ENCODE assay signal across 9 cellular contexts in genomic region chr5:149616727-149617284, GRCh38. TPM values are rescaled to one million over a fixed set of nuclear protein-coding genes. Genes with fewer than 3 reads are reported as not detected.
A peak's percentile ranks its signal among the peaks of the same experiment; 100 is the strongest.
DNase-seq lines count a peak whose midpoint lies in the region; ATAC-seq and TF ChIP-seq lines count a peak whose summit lies in the region.
"Had no signal": no experiment of that assay in that cellular context is flagged by ENCODE, and none has a peak within 500 bp of the region (broad histone marks: within the 10 kb centered on the region; RNA-seq: fewer than 3 reads in every experiment).

No MANE protein-coding gene starts in this region.

- intact Hi-C loops in activated CD8-positive, alpha-beta T cell treated with anti-CD3 and anti-CD28 coated beads for 36 hours (cut with micrococcal nuclease) = no loop called here
- intact Hi-C loops in left ventricle myocardium superior (cut with micrococcal nuclease) = no loop called here

- TF ChIP-seq CTCF in activated CD8-positive, alpha-beta T cell treated with anti-CD3 and anti-CD28 coated beads for 36 hours (IDR thresholded peaks at IDR 0.05) = no peak

- no peak overlapping the region for H3K4me3 Mint-ChIP-seq in activated CD8-positive, alpha-beta T cell treated with anti-CD3 and anti-CD28 coated beads for 36 hours
- H3K4me3 Mint-ChIP-seq in activated CD8-positive, alpha-beta T cell treated with anti-CD3 and anti-CD28 coated beads, Interleukin-2, amount 10 ng/mL, durations not matched to agents 7 days and 5 days = no peak overlapping the region
- H3K4me3 Mint-ChIP-seq in stimulated activated memory B cell treated with anti-CD40 and anti-IgM and Interleukin-4, amounts not matched to agents 10 μg/mL and 1 μg/mL and 100 μg/mL, for 72 hours = no peak overlapping the region

- peaks cover 7% of the 10 kb centered on the region for H3K4me1 Mint-ChIP-seq in activated CD8-positive, alpha-beta T cell treated with anti-CD3 and anti-CD28 coated beads for 36 hours (ENCODE audit: low read depth)
- H3K4me1 Mint-ChIP-seq in activated CD8-positive, alpha-beta T cell treated with anti-CD3 and anti-CD28 coated beads, Interleukin-2, amount 10 ng/mL, durations not matched to agents 7 days and 5 days (ENCODE audit: low read depth) = peaks cover 11% of the 10 kb centered on the region
- peaks cover 38% of the 10 kb centered on the region for H3K4me1 Mint-ChIP-seq in stimulated activated memory B cell treated with anti-CD40 and anti-IgM and Interleukin-4, amounts not matched to agents 10 μg/mL and 1 μg/mL and 100 μg/mL, for 72 hours

- CTCF ChIA-PET in activated CD8-positive, alpha-beta T cell treated with anti-CD3 and anti-CD28 coated beads for 36 hours (lab: Charles Lee) = interaction anchor here (0.9 to 3.0 kb wide), 9 partner anchors 12 to 374 kb away, joined by 3 to 11 read pairs (median 4); partner anchors contain the start of gene ARHGEF37
- CTCF ChIA-PET in activated CD8-positive, alpha-beta T cell treated with anti-CD3 and anti-CD28 coated beads, Interleukin-2, amount 10 ng/mL, durations not matched to agents 7 days and 5 days (lab: Charles Lee) = interaction anchor here (1.1 to 2.1 kb wide), 4 partner anchors 37 to 222 kb away, joined by 3 to 8 read pairs (median 5); no protein-coding TSS in a partner anchor

- ATAC-seq in activated CD8-positive, alpha-beta T cell treated with anti-CD3 and anti-CD28 coated beads for 36 hours = peak; percentile 86
- ATAC-seq in activated CD8-positive, alpha-beta T cell treated with anti-CD3 and anti-CD28 coated beads, Interleukin-2, amount 10 ng/mL, durations not matched to agents 7 days and 5 days = no peak
- peak; percentile 62 for ATAC-seq in GM21528 (IDR thresholded peaks at IDR 0.05; ENCODE audit: low FRiP score, unreplicated experiment)
- peak; percentile 67 for ATAC-seq in HG03439 (IDR thresholded peaks at IDR 0.05; ENCODE audit: unreplicated experiment)
- ATAC-seq in stimulated activated memory B cell treated with anti-CD40 and anti-IgM and Interleukin-4, amounts not matched to agents 10 μg/mL and 1 μg/mL and 100 μg/mL, for 72 hours = peak; percentile 77
- no peak for ATAC-seq in left ventricle myocardium superior

- no peaks in the 10 kb centered on the region for H3K9me3 Mint-ChIP-seq in activated CD8-positive, alpha-beta T cell treated with anti-CD3 and anti-CD28 coated beads for 36 hours
- no peaks in the 10 kb centered on the region for H3K9me3 Mint-ChIP-seq in activated CD8-positive, alpha-beta T cell treated with anti-CD3 and anti-CD28 coated beads, Interleukin-2, amount 10 ng/mL, durations not matched to agents 7 days and 5 days (ENCODE audit: insufficient read depth)
- no peaks in the 10 kb centered on the region for H3K9me3 Mint-ChIP-seq in stimulated activated memory B cell treated with anti-CD40 and anti-IgM and Interleukin-4, amounts not matched to agents 10 μg/mL and 1 μg/mL and 100 μg/mL, for 72 hours

- H3K36me3 Mint-ChIP-seq in activated CD8-positive, alpha-beta T cell treated with anti-CD3 and anti-CD28 coated beads for 36 hours (ENCODE audit: low read depth) = no peaks in the 10 kb centered on the region
- H3K36me3 Mint-ChIP-seq in activated CD8-positive, alpha-beta T cell treated with anti-CD3 and anti-CD28 coated beads, Interleukin-2, amount 10 ng/mL, durations not matched to agents 7 days and 5 days (ENCODE audit: low read depth) = no peaks in the 10 kb centered on the region
- H3K36me3 Mint-ChIP-seq in stimulated activated memory B cell treated with anti-CD40 and anti-IgM and Interleukin-4, amounts not matched to agents 10 μg/mL and 1 μg/mL and 100 μg/mL, for 72 hours = no peaks in the 10 kb centered on the region

- POLR2A ChIA-PET in activated CD8-positive, alpha-beta T cell treated with anti-CD3 and anti-CD28 coated beads for 36 hours (lab: Charles Lee) = no interaction called here
- POLR2A ChIA-PET in activated CD8-positive, alpha-beta T cell treated with anti-CD3 and anti-CD28 coated beads, Interleukin-2, amount 10 ng/mL, durations not matched to agents 7 days and 5 days (lab: Charles Lee) = no interaction called here

- H3K27ac Mint-ChIP-seq in activated CD8-positive, alpha-beta T cell treated with anti-CD3 and anti-CD28 coated beads for 36 hours = no peak overlapping the region
- H3K27ac Mint-ChIP-seq in activated CD8-positive, alpha-beta T cell treated with anti-CD3 and anti-CD28 coated beads, Interleukin-2, amount 10 ng/mL, durations not matched to agents 7 days and 5 days = no peak overlapping the region
- peak overlapping the region; percentile 93 for H3K27ac Mint-ChIP-seq in stimulated activated memory B cell treated with anti-CD40 and anti-IgM and Interleukin-4, amounts not matched to agents 10 μg/mL and 1 μg/mL and 100 μg/mL, for 72 hours

- H3K27me3 Mint-ChIP-seq in activated CD8-positive, alpha-beta T cell treated with anti-CD3 and anti-CD28 coated beads for 36 hours = peaks cover 3% of the 10 kb centered on the region
- H3K27me3 Mint-ChIP-seq in activated CD8-positive, alpha-beta T cell treated with anti-CD3 and anti-CD28 coated beads, Interleukin-2, amount 10 ng/mL, durations not matched to agents 7 days and 5 days (ENCODE audit: low read depth) = no peaks in the 10 kb centered on the region
- H3K27me3 Mint-ChIP-seq in stimulated activated memory B cell treated with anti-CD40 and anti-IgM and Interleukin-4, amounts not matched to agents 10 μg/mL and 1 μg/mL and 100 μg/mL, for 72 hours = no peaks in the 10 kb centered on the region

- peak; percentile 41 for DNase-seq in activated CD8-positive, alpha-beta T cell treated with anti-CD3 and anti-CD28 coated beads for 36 hours
- DNase-seq in activated CD8-positive, alpha-beta T cell treated with anti-CD3 and anti-CD28 coated beads, Interleukin-2, amount 10 ng/mL, durations not matched to agents 7 days and 5 days = no peak
- DNase-seq in left ventricle myocardium superior (no peak), HuH-7 (ENCODE audit: low spot score) (no peak), cerebellar nuclear complex (lab: John Stamatoyannopoulos, UW) (no peak)
- DNase-seq: NCI-H1105 treated with DMSO at 0.1 percent for 48 hours had no signal

RNA-seq across cellular contexts. Expression of gene ARHGEF37, which starts 35.5 kb away (rescaled TPM):
- total RNA-seq in activated CD8-positive, alpha-beta T cell treated with anti-CD3 and anti-CD28 coated beads for 36 hours = 1 to 10 TPM; 1.1 TPM
- total RNA-seq in activated CD8-positive, alpha-beta T cell treated with anti-CD3 and anti-CD28 coated beads, Interleukin-2, amount 10 ng/mL, durations not matched to agents 7 days and 5 days = 1 to 10 TPM; 1.0 to 1.4 TPM
- total RNA-seq in left ventricle myocardium superior = 32.8 TPM

Comparison
In these comparisons a context has a peak if more than half of its experiments do, and no peak if none do; other contexts are left out.
1. ATAC-seq: peak in activated CD8-positive, alpha-beta T cell treated with anti-CD3 and anti-CD28 coated beads for 36 hours (single experiment), GM21528 (single experiment), HG03439 (single experiment) and stimulated activated memory B cell treated with anti-CD40 and anti-IgM and Interleukin-4, amounts not matched to agents 10 μg/mL and 1 μg/mL and 100 μg/mL, for 72 hours (single experiment); none in activated CD8-positive, alpha-beta T cell treated with anti-CD3 and anti-CD28 coated beads, Interleukin-2, amount 10 ng/mL, durations not matched to agents 7 days and 5 days (single experiment) and left ventricle myocardium superior (single experiment).
2. RNA of gene ARHGEF37, which starts 35.5 kb away (total RNA-seq): 32.8 TPM in left ventricle myocardium superior (single experiment); 1.0 to 1.4 TPM in activated CD8-positive, alpha-beta T cell treated with anti-CD3 and anti-CD28 coated beads, Interleukin-2, amount 10 ng/mL, durations not matched to agents 7 days and 5 days and 1.1 TPM in activated CD8-positive, alpha-beta T cell treated with anti-CD3 and anti-CD28 coated beads for 36 hours; every median in the first group is over 10 times any median in the second.